7 cellular contexts compared by ENCODE assay signal in the genomic region with DNA sequence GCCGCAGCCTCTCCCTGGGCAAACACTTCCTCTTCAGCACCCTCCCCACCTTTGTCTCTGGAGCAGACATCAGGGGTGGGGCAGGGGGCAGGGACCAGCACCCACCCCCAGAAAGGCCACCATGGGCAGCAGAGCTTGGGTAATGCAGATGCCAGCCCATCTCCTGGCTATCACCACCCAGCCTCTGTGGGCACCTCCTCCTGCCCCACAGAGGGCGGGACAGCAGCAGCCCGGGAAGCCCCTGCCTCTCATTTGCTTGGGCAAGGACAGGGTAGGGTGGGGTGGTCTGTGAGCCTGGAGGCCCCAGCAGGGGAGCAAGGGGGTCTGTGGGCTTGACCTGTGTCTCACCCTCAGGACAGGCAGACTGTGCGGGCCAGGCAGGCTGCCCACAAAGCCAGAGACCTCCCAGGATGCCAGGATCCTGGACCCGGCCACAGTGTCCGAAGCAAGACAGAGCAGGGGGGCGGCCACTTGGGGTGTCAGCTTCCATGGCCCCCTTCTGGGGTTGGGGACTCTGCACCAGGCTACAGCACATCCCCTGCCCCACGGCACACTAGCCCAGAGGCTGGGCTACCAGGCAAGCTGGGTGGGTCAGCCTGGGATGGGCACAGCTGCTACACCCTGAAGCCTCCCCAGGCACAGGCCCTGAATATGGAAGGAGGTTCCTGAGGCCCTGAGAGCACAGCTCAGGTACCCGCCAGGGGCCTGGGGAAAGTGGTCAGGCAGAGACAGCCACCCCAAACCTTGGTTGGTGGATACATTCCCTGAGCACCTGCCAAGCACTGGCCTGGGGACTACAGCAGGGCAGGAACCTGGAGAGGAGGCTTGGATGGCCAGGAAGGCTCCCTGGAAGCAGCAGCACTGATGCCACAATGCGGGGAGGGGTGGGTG. TPM values are rescaled to one million over a fixed set of nuclear protein-coding genes. Genes with fewer than 3 reads are reported as not detected.
DNase-seq lines count a peak whose midpoint lies in the region; ATAC-seq, FAIRE-seq and TF ChIP-seq lines count a peak whose summit lies in the region.
"Had no signal": no experiment of that assay in that cellular context is flagged by ENCODE, and none has a peak within 500 bp of the region (broad histone marks: within the 10 kb centered on the region; RNA-seq: fewer than 3 reads in every experiment).

No MANE protein-coding gene starts in this region.

- 100% methylated on average over 3 of the region's 10 CpGs for WGBS in HepG2 (ENCODE audit: low lambda C conversion rate)
- no CpG with 5 or more reads among the region's 10 CpGs for WGBS in right lobe of liver (ENCODE audit: insufficient coverage, low coverage, low lambda C conversion rate, missing lambda C conversion rate)

- no peak; a peak in 1 of 4 replicates for TF ChIP-seq POLR2A in HepG2 (IDR thresholded peaks at IDR 0.05; ENCODE audit: insufficient read depth in 1 of 2, low read depth in 2 of 2, low read length in 2 of 2)
- TF ChIP-seq POLR2A in right lobe of liver (IDR thresholded peaks at IDR 0.05) = no peak
- TF ChIP-seq POLR2A in uterus (IDR thresholded peaks at IDR 0.05) = no peak

- ATAC-seq in HepG2 (no peak), right lobe of liver (no peak), GM18868 (IDR thresholded peaks at IDR 0.05; ENCODE audit: unreplicated experiment) (no peak)
- ATAC-seq: CD8-positive, alpha-beta T cell had no signal

- no peak for TF ChIP-seq CTCF in HepG2 (CRISPR knock-in tag; IDR thresholded peaks at IDR 0.05)
- no peak for TF ChIP-seq CTCF in right lobe of liver (IDR thresholded peaks at IDR 0.05)
- no peak for TF ChIP-seq CTCF in fibroblast of the aortic adventitia (IDR thresholded peaks at IDR 0.05; ENCODE audit: insufficient read depth, low read length)
- no peak for TF ChIP-seq CTCF in uterus (IDR thresholded peaks at IDR 0.05)

- H3K4me3 ChIP-seq in HepG2 (replicated peaks in 1 of 3; ENCODE audit: insufficient read depth in 1 of 3, low read depth in 2 of 3, low read length in 3 of 3) (no peak overlapping the region), right lobe of liver (no peak overlapping the region), fibroblast of the aortic adventitia (ENCODE audit: low read depth, low read length) (peak overlapping the region; percentile 95), uterus (no peak overlapping the region)

- POLR2A ChIA-PET in HepG2 (lab: Yijun Ruan, JAX) = no interaction called here

- intact Hi-C loops in HepG2 (cut with micrococcal nuclease; ENCODE audit: unreplicated experiment) = no loop called here
- intact Hi-C loops in right lobe of liver (cut with DNase I) = no loop called here
- intact Hi-C loops in uterus (cut with DNase I; ENCODE audit: low total_unique reads) = no loop called here

- H4K20me1 ChIP-seq in HepG2 (ENCODE audit: insufficient read depth, low read length) = no peaks in the 10 kb centered on the region

- TF ChIP-seq EP300 in HepG2 (IDR thresholded peaks at IDR 0.05; ENCODE audit: low read depth in 2 of 2, low read length in 2 of 2) (no peak), HepG2 (CRISPR knock-in tag; IDR thresholded peaks at IDR 0.05; ENCODE audit: borderline replicate concordance) (no peak)

- no peak for FAIRE-seq in HepG2 (lab: Jason Lieb, UNC)

- CTCF ChIA-PET in HepG2 (lab: Yijun Ruan, JAX; ENCODE audit: low intra/inter-chr PET ratio, low total read pairs) = no interaction called here

- H3K27me3 ChIP-seq in HepG2 (ENCODE audit: control insufficient read depth in 1 of 2, insufficient read depth in 2 of 2, low read length in 2 of 2) = no peaks in the 10 kb centered on the region
- no peaks in the 10 kb centered on the region for H3K27me3 ChIP-seq in right lobe of liver
- H3K27me3 ChIP-seq in uterus = no peaks in the 10 kb centered on the region

- H3K4me1 ChIP-seq in HepG2 (ENCODE audit: insufficient read depth, low read length) (peaks cover 16% of the 10 kb centered on the region), right lobe of liver (peaks cover 0 to 21% (median 5%) of the 10 kb centered on the region in 4 donors), uterus (peaks cover 0 to 20% of the 10 kb centered on the region in 2 donors)

- H3K9ac ChIP-seq in HepG2 (ENCODE audit: insufficient read depth, low read depth, low read length) = no peak overlapping the region

- TF ChIP-seq RAD21 in HepG2 (CRISPR knock-in tag; IDR thresholded peaks at IDR 0.05) = no peak

- H3K36me3 ChIP-seq in HepG2 (replicated peaks in 1 of 2; ENCODE audit: control insufficient read depth in 1 of 2, insufficient read depth in 2 of 2, low read length in 2 of 2) = peaks cover 30 to 45% of the 10 kb centered on the region in 2 experiments
- H3K36me3 ChIP-seq in right lobe of liver = peaks cover 7 to 40% (median 33%) of the 10 kb centered on the region in 4 donors
- no peaks in the 10 kb centered on the region for H3K36me3 ChIP-seq in uterus

- BruUV-seq in HepG2 (replicated peaks; lab: Mats Ljungman, UMichigan) = no TSS peak

- no peak overlapping the region for H2AFZ ChIP-seq in HepG2 (ENCODE audit: low read length)

- DNase-seq in HepG2 (ENCODE audit: low spot score) = no peak
- no peak for DNase-seq in right lobe of liver
- DNase-seq in fibroblast of the aortic adventitia (ENCODE audit: low read depth) = no peak
- peak; percentile 22 for DNase-seq in uterus
- DNase-seq in stimulated activated CD4-positive, alpha-beta T cell treated with anti-CD3 and anti-CD28 coated beads, Interleukin-12 subunit alpha, Interleukin-12 subunit beta, amount 100 ng/mL, for 4 hours = no peak

- no peak overlapping the region for H3K4me2 ChIP-seq in HepG2 (ENCODE audit: low read depth, low read length)

- no peak overlapping the region for H3K27ac ChIP-seq in HepG2 (ENCODE audit: extremely low read length, insufficient read depth, low read length)
- H3K27ac ChIP-seq in right lobe of liver = no peak overlapping the region
- H3K27ac ChIP-seq in uterus = peak overlapping the region; percentile 24 to 65

- H3K79me2 ChIP-seq in HepG2 (ENCODE audit: insufficient read depth, low read length) = peaks cover 28% of the 10 kb centered on the region

- no peaks in the 10 kb centered on the region for H3K9me3 ChIP-seq in HepG2 (ENCODE audit: low read length)
- no peaks in the 10 kb centered on the region for H3K9me3 ChIP-seq in right lobe of liver
- H3K9me3 ChIP-seq in uterus = no peaks in the 10 kb centered on the region

- in situ Hi-C loops in HepG2 (cut with HindIII; ENCODE audit: extremely low pct_ligation_motif_present, low pct_unique_long_range_greater_than_20kb) = no loop called here

RNA-seq across cellular contexts. Expression of gene RNH1, which starts 4.5 kb away (rescaled TPM):
- total RNA-seq in HepG2 (2016; rRNA removed; fragmentation: Illumina TruSeq; extraction: Trizol) = 74.1 and 81.3 TPM in 2 replicates
- total RNA-seq in HepG2 (2016; cell fraction: cytosol; rRNA removed; fragmentation: Illumina TruSeq; extraction: Trizol; ENCODE audit: low read depth) = 28.3 and 31.4 TPM in 2 replicates
- 73.0 and 77.2 TPM in 2 replicates for total RNA-seq in HepG2 (2016; cell fraction: insoluble cytoplasmic fraction; rRNA removed; fragmentation: Illumina TruSeq; extraction: Trizol)
- total RNA-seq in HepG2 (2016; cell fraction: membrane; rRNA removed; fragmentation: Illumina TruSeq; extraction: Trizol) = 30.6 and 37.6 TPM in 2 replicates
- total RNA-seq in HepG2 (2016; cell fraction: nucleus; rRNA removed; fragmentation: Illumina TruSeq; extraction: Trizol) = 39.1 and 43.2 TPM in 2 replicates
- 36.0 and 51.4 TPM in 2 replicates for polyA plus RNA-seq in HepG2 (2011; rRNA removed)
- polyA plus RNA-seq in HepG2 (2011; cell fraction: cytosol; rRNA removed) = 30.1 and 56.0 TPM in 2 replicates
- 135 and 166 TPM in 2 replicates for polyA plus RNA-seq in HepG2 (2011; cell fraction: nucleus; rRNA removed)
- 42.4 and 61.5 TPM in 2 replicates for polyA plus RNA-seq in HepG2 (2012)
- 14.2 and 15.8 TPM in 2 replicates for polyA plus RNA-seq in HepG2 (2016; cell fraction: cytosol; fragmentation: Illumina TruSeq; extraction: Trizol; ENCODE audit: low read depth)
- polyA plus RNA-seq in HepG2 (2016; cell fraction: insoluble cytoplasmic fraction; fragmentation: Illumina TruSeq; extraction: Trizol; ENCODE audit: low read depth) = 62.8 and 84.3 TPM in 2 replicates
- polyA plus RNA-seq in HepG2 (2016; cell fraction: membrane; fragmentation: Illumina TruSeq; extraction: Trizol; ENCODE audit: low read depth) = 21.1 and 22.9 TPM in 2 replicates
- polyA plus RNA-seq in HepG2 (2016; cell fraction: nucleus; fragmentation: Illumina TruSeq; extraction: Trizol; ENCODE audit: insufficient read depth, low read depth) = 61.8 and 67.0 TPM in 2 replicates
- polyA minus RNA-seq in HepG2 (2011; rRNA and poly(A)+ RNA removed; ENCODE audit: low replicate concordance) = 72.2 and 124 TPM in 2 replicates
- 42.7 and 46.3 TPM in 2 replicates for polyA minus RNA-seq in HepG2 (2011; cell fraction: cytosol; rRNA and poly(A)+ RNA removed)
- polyA minus RNA-seq in HepG2 (2011; cell fraction: nucleus; rRNA and poly(A)+ RNA removed) = 49.1 and 49.3 TPM in 2 replicates
- total RNA-seq in right lobe of liver = 100 to 1,000 TPM in 2 of 6 experiments, 10 to 100 TPM in 4; 66.4 to 135 (median 76.2) TPM
- 388 and 436 TPM in 2 replicates for total RNA-seq in fibroblast of the aortic adventitia (ENCODE audit: low replicate concordance)
- total RNA-seq in uterus = 100 to 1,000 TPM; 111 to 175 (median 142) TPM

RNA-seq across cellular contexts. Expression of gene HRAS, which starts 32.8 kb away (rescaled TPM):
- total RNA-seq in HepG2 (2016; rRNA removed; fragmentation: Illumina TruSeq; extraction: Trizol) (47.5 and 50.0 TPM in 2 replicates), right lobe of liver (10 to 100 TPM in 5 of 6 experiments, 1 to 10 TPM in 1; 7.6 to 20.9 (median 14.8) TPM), fibroblast of the aortic adventitia (ENCODE audit: low replicate concordance) (34.6 and 44.4 TPM in 2 replicates), uterus (10 to 100 TPM in 3 of 4 donors, 1 to 10 TPM in 1; 5.4 to 37.6 (median 23.8) TPM)
- total RNA-seq in HepG2 (2016; cell fraction: cytosol; rRNA removed; fragmentation: Illumina TruSeq; extraction: Trizol; ENCODE audit: low read depth) = 97.1 and 126 TPM in 2 replicates
- 35.7 and 53.4 TPM in 2 replicates for total RNA-seq in HepG2 (2016; cell fraction: insoluble cytoplasmic fraction; rRNA removed; fragmentation: Illumina TruSeq; extraction: Trizol)
- 106 and 128 TPM in 2 replicates for total RNA-seq in HepG2 (2016; cell fraction: membrane; rRNA removed; fragmentation: Illumina TruSeq; extraction: Trizol)
- total RNA-seq in HepG2 (2016; cell fraction: nucleus; rRNA removed; fragmentation: Illumina TruSeq; extraction: Trizol) = 23.1 and 23.7 TPM in 2 replicates
- polyA plus RNA-seq in HepG2 (2011; rRNA removed) = 32.9 TPM in 2 replicates
- polyA plus RNA-seq in HepG2 (2011; cell fraction: cytosol; rRNA removed) = 29.5 and 42.1 TPM in 2 replicates
- polyA plus RNA-seq in HepG2 (2011; cell fraction: nucleus; rRNA removed) = 62.4 and 65.1 TPM in 2 replicates
- 15.4 and 32.7 TPM in 2 replicates for polyA plus RNA-seq in HepG2 (2012)
- 120 and 151 TPM in 2 replicates for polyA plus RNA-seq in HepG2 (2016; cell fraction: cytosol; fragmentation: Illumina TruSeq; extraction: Trizol; ENCODE audit: low read depth)
- polyA plus RNA-seq in HepG2 (2016; cell fraction: insoluble cytoplasmic fraction; fragmentation: Illumina TruSeq; extraction: Trizol; ENCODE audit: low read depth) = 33.8 and 38.7 TPM in 2 replicates
- polyA plus RNA-seq in HepG2 (2016; cell fraction: membrane; fragmentation: Illumina TruSeq; extraction: Trizol; ENCODE audit: low read depth) = 96.2 and 121 TPM in 2 replicates
- 47.3 and 47.4 TPM in 2 replicates for polyA plus RNA-seq in HepG2 (2016; cell fraction: nucleus; fragmentation: Illumina TruSeq; extraction: Trizol; ENCODE audit: insufficient read depth, low read depth)
- 29.8 and 71.6 TPM in 2 replicates for polyA minus RNA-seq in HepG2 (2011; rRNA and poly(A)+ RNA removed; ENCODE audit: low replicate concordance)
- polyA minus RNA-seq in HepG2 (2011; cell fraction: cytosol; rRNA and poly(A)+ RNA removed) = 8.5 and 9.0 TPM in 2 replicates
- polyA minus RNA-seq in HepG2 (2011; cell fraction: nucleus; rRNA and poly(A)+ RNA removed) = 5.8 and 11.4 TPM in 2 replicates

RNA-seq across cellular contexts. Expression of gene LRRC56, which starts 34.8 kb away (rescaled TPM):
- total RNA-seq in HepG2 (2016; rRNA removed; fragmentation: Illumina TruSeq; extraction: Trizol) (0.08 and 0.11 TPM in 2 replicates), right lobe of liver (1 to 10 TPM in 1 of 6 experiments, under 1 TPM in 4, not detected in 1; 0.12 to 1.1 (median 0.71) TPM), fibroblast of the aortic adventitia (ENCODE audit: low replicate concordance) (0.45 and 1.2 TPM in 2 replicates), uterus (1 to 10 TPM in 2 of 4 donors, not detected in 2; 1.7 to 1.9 TPM)
- total RNA-seq in HepG2 (2016; cell fraction: cytosol; rRNA removed; fragmentation: Illumina TruSeq; extraction: Trizol; ENCODE audit: low read depth) = 0.10 TPM in 1 of 2 replicates, not detected in the other
- total RNA-seq in HepG2 (2016; cell fraction: insoluble cytoplasmic fraction; rRNA removed; fragmentation: Illumina TruSeq; extraction: Trizol) = 0.09 TPM in 2 replicates
- total RNA-seq in HepG2 (2016; cell fraction: membrane; rRNA removed; fragmentation: Illumina TruSeq; extraction: Trizol) = 0.06 and 0.07 TPM in 2 replicates
- total RNA-seq in HepG2 (2016; cell fraction: nucleus; rRNA removed; fragmentation: Illumina TruSeq; extraction: Trizol) = not detected in 2 replicates
- 0.29 and 0.46 TPM in 2 replicates for polyA plus RNA-seq in HepG2 (2011; rRNA removed)
- polyA plus RNA-seq in HepG2 (2011; cell fraction: cytosol; rRNA removed) = 0.21 and 0.22 TPM in 2 replicates
- 3.4 and 3.8 TPM in 2 replicates for polyA plus RNA-seq in HepG2 (2011; cell fraction: nucleus; rRNA removed)
- 0.34 and 0.59 TPM in 2 replicates for polyA plus RNA-seq in HepG2 (2012)
- 0.05 TPM in 1 of 2 replicates, not detected in the other for polyA plus RNA-seq in HepG2 (2016; cell fraction: cytosol; fragmentation: Illumina TruSeq; extraction: Trizol; ENCODE audit: low read depth)
- 0.19 TPM in 1 of 2 replicates, not detected in the other for polyA plus RNA-seq in HepG2 (2016; cell fraction: insoluble cytoplasmic fraction; fragmentation: Illumina TruSeq; extraction: Trizol; ENCODE audit: low read depth)
- polyA plus RNA-seq in HepG2 (2016; cell fraction: membrane; fragmentation: Illumina TruSeq; extraction: Trizol; ENCODE audit: low read depth) = 0.10 TPM in 1 of 2 replicates, not detected in the other
- polyA plus RNA-seq in HepG2 (2016; cell fraction: nucleus; fragmentation: Illumina TruSeq; extraction: Trizol; ENCODE audit: insufficient read depth, low read depth) = 0.37 and 0.44 TPM in 2 replicates
- polyA minus RNA-seq in HepG2 (2011; rRNA and poly(A)+ RNA removed; ENCODE audit: low replicate concordance) = 0.20 and 0.56 TPM in 2 replicates
- polyA minus RNA-seq in HepG2 (2011; cell fraction: cytosol; rRNA and poly(A)+ RNA removed) = 0.30 TPM in 1 of 2 replicates, not detected in the other
- polyA minus RNA-seq in HepG2 (2011; cell fraction: nucleus; rRNA and poly(A)+ RNA removed) = 0.37 and 0.64 TPM in 2 replicates

RNA-seq across cellular contexts. Expression of gene PTDSS2, which starts 52.5 kb away (rescaled TPM):
- total RNA-seq in HepG2 (2016; rRNA removed; fragmentation: Illumina TruSeq; extraction: Trizol) (11.3 and 21.7 TPM in 2 replicates), right lobe of liver (10 to 100 TPM in 4 of 6 experiments, 1 to 10 TPM in 2; 8.4 to 21.9 (median 11.4) TPM), fibroblast of the aortic adventitia (ENCODE audit: low replicate concordance) (28.7 and 51.6 TPM in 2 replicates), uterus (10 to 100 TPM; 20.7 to 43.7 (median 22.8) TPM)
- 5.6 and 7.0 TPM in 2 replicates for total RNA-seq in HepG2 (2016; cell fraction: cytosol; rRNA removed; fragmentation: Illumina TruSeq; extraction: Trizol; ENCODE audit: low read depth)
- 8.4 and 25.4 TPM in 2 replicates for total RNA-seq in HepG2 (2016; cell fraction: insoluble cytoplasmic fraction; rRNA removed; fragmentation: Illumina TruSeq; extraction: Trizol)
- 10.9 and 11.3 TPM in 2 replicates for total RNA-seq in HepG2 (2016; cell fraction: membrane; rRNA removed; fragmentation: Illumina TruSeq; extraction: Trizol)
- total RNA-seq in HepG2 (2016; cell fraction: nucleus; rRNA removed; fragmentation: Illumina TruSeq; extraction: Trizol) = 23.2 and 23.3 TPM in 2 replicates
- 26.4 and 37.6 TPM in 2 replicates for polyA plus RNA-seq in HepG2 (2011; rRNA removed)
- 28.3 and 34.4 TPM in 2 replicates for polyA plus RNA-seq in HepG2 (2011; cell fraction: cytosol; rRNA removed)
- 151 and 168 TPM in 2 replicates for polyA plus RNA-seq in HepG2 (2011; cell fraction: nucleus; rRNA removed)
- 19.9 and 35.5 TPM in 2 replicates for polyA plus RNA-seq in HepG2 (2012)
- 5.4 and 6.0 TPM in 2 replicates for polyA plus RNA-seq in HepG2 (2016; cell fraction: cytosol; fragmentation: Illumina TruSeq; extraction: Trizol; ENCODE audit: low read depth)
- 11.4 and 12.9 TPM in 2 replicates for polyA plus RNA-seq in HepG2 (2016; cell fraction: insoluble cytoplasmic fraction; fragmentation: Illumina TruSeq; extraction: Trizol; ENCODE audit: low read depth)
- polyA plus RNA-seq in HepG2 (2016; cell fraction: membrane; fragmentation: Illumina TruSeq; extraction: Trizol; ENCODE audit: low read depth) = 9.5 and 10.3 TPM in 2 replicates
- polyA plus RNA-seq in HepG2 (2016; cell fraction: nucleus; fragmentation: Illumina TruSeq; extraction: Trizol; ENCODE audit: insufficient read depth, low read depth) = 59.3 and 60.5 TPM in 2 replicates
- polyA minus RNA-seq in HepG2 (2011; rRNA and poly(A)+ RNA removed; ENCODE audit: low replicate concordance) = 43.0 and 66.5 TPM in 2 replicates
- polyA minus RNA-seq in HepG2 (2011; cell fraction: cytosol; rRNA and poly(A)+ RNA removed) = 20.3 and 23.7 TPM in 2 replicates
- polyA minus RNA-seq in HepG2 (2011; cell fraction: nucleus; rRNA and poly(A)+ RNA removed) = 28.6 and 30.4 TPM in 2 replicates

RNA-seq across cellular contexts. Expression of gene LMNTD2, which starts 58.0 kb away (rescaled TPM):
- total RNA-seq in HepG2 (2016; rRNA removed; fragmentation: Illumina TruSeq; extraction: Trizol) (0.25 and 1.1 TPM in 2 replicates), right lobe of liver (10 to 100 TPM in 1 of 6 experiments, 1 to 10 TPM in 5; 4.7 to 14.7 (median 7.9) TPM), fibroblast of the aortic adventitia (ENCODE audit: low replicate concordance) (0.36 TPM in 1 of 2 replicates, not detected in the other), uterus (1 to 10 TPM in 1 of 4 donors, under 1 TPM in 2, not detected in 1; 0.14 to 2.2 (median 0.51) TPM)
- 0.40 and 0.44 TPM in 2 replicates for total RNA-seq in HepG2 (2016; cell fraction: cytosol; rRNA removed; fragmentation: Illumina TruSeq; extraction: Trizol; ENCODE audit: low read depth)
- 0.45 and 1.1 TPM in 2 replicates for total RNA-seq in HepG2 (2016; cell fraction: insoluble cytoplasmic fraction; rRNA removed; fragmentation: Illumina TruSeq; extraction: Trizol)
- total RNA-seq in HepG2 (2016; cell fraction: membrane; rRNA removed; fragmentation: Illumina TruSeq; extraction: Trizol) = 0.79 and 1.3 TPM in 2 replicates
- 1.3 and 1.7 TPM in 2 replicates for total RNA-seq in HepG2 (2016; cell fraction: nucleus; rRNA removed; fragmentation: Illumina TruSeq; extraction: Trizol)
- 3.1 and 3.6 TPM in 2 replicates for polyA plus RNA-seq in HepG2 (2011; rRNA removed)
- 1.1 and 2.2 TPM in 2 replicates for polyA plus RNA-seq in HepG2 (2011; cell fraction: cytosol; rRNA removed)
- 50.0 and 60.4 TPM in 2 replicates for polyA plus RNA-seq in HepG2 (2011; cell fraction: nucleus; rRNA removed)
- polyA plus RNA-seq in HepG2 (2012) = 1.3 and 1.4 TPM in 2 replicates
- polyA plus RNA-seq in HepG2 (2016; cell fraction: cytosol; fragmentation: Illumina TruSeq; extraction: Trizol; ENCODE audit: low read depth) = 0.53 and 0.78 TPM in 2 replicates
- polyA plus RNA-seq in HepG2 (2016; cell fraction: insoluble cytoplasmic fraction; fragmentation: Illumina TruSeq; extraction: Trizol; ENCODE audit: low read depth) = 0.42 and 0.68 TPM in 2 replicates
- 0.96 and 1.2 TPM in 2 replicates for polyA plus RNA-seq in HepG2 (2016; cell fraction: membrane; fragmentation: Illumina TruSeq; extraction: Trizol; ENCODE audit: low read depth)
- polyA plus RNA-seq in HepG2 (2016; cell fraction: nucleus; fragmentation: Illumina TruSeq; extraction: Trizol; ENCODE audit: insufficient read depth, low read depth) = 3.7 and 5.0 TPM in 2 replicates
- polyA minus RNA-seq in HepG2 (2011; rRNA and poly(A)+ RNA removed; ENCODE audit: low replicate concordance) = 0.51 and 0.96 TPM in 2 replicates
- polyA minus RNA-seq in HepG2 (2011; cell fraction: cytosol; rRNA and poly(A)+ RNA removed) = 0.88 and 1.4 TPM in 2 replicates
- 2.6 and 3.1 TPM in 2 replicates for polyA minus RNA-seq in HepG2 (2011; cell fraction: nucleus; rRNA and poly(A)+ RNA removed)

Comparison
In these comparisons a context has a peak if more than half of its experiments do, and no peak if none do; other contexts are left out.
1. DNase-seq: peak in uterus (2 of 2); none in HepG2 (single experiment), right lobe of liver (0 of 3), fibroblast of the aortic adventitia (single experiment) and stimulated activated CD4-positive, alpha-beta T cell treated with anti-CD3 and anti-CD28 coated beads, Interleukin-12 subunit alpha, Interleukin-12 subunit beta, amount 100 ng/mL, for 4 hours (single experiment).
2. H3K27ac ChIP-seq: peak in uterus (2 of 2); none in HepG2 (single experiment) and right lobe of liver (0 of 3).